8 cellular contexts compared by ENCODE assay signal in the genomic region with DNA sequence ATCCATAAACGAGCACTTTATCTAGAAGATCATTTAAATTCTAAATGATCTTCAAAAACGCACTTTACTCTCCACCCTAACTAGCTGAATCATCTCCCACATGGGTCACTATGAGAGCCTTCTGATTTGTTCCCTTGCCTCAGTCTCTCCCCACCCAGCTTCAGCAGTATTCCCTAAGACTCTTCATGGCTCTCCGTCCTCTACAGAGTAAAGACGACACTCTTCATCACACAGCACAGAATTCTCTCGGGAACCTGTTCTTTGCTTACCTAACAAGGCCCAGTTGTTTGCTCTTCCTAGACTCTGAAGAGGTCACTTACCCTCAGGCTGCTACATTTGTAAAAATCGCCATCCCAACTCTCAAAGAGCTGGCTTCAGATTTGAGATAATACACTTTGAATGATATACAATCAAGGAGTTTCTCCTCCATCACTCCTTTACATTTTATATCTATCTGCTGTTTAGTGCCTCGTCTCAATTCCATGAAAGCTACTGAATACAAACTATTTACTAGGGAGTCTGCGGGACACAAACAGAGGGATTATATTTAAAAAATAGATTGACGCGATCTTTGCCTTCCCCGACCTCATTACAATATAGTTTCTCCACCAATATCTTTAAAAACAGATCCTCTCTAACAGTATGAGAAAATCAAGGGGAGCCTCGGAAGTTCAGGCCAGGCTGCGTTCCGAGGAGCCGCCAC. TPM values are rescaled to one million over a fixed set of nuclear protein-coding genes. Genes with fewer than 3 reads are reported as not detected.
DNase-seq lines count a peak whose midpoint lies in the region; FAIRE-seq and TF ChIP-seq lines count a peak whose summit lies in the region.

No MANE protein-coding gene starts in this region.

- H3K36me3 ChIP-seq in BLaER1, result peaks cover 20% of the 10 kb centered on the region
- H3K36me3 ChIP-seq in KMS-11 (ENCODE audit: insufficient read depth), result no peaks in the 10 kb centered on the region
- H3K36me3 ChIP-seq in brain microvascular endothelial cell (replicated peaks), result peaks cover 4% of the 10 kb centered on the region
- H3K36me3 ChIP-seq in mucosa of rectum (ENCODE audit: control insufficient read depth in 2 of 2, insufficient read depth in 2 of 2, low read length in 2 of 2), result peaks cover 0 to 2% of the 10 kb centered on the region in 2 donors

- H3K4me3 ChIP-seq in BLaER1 (peak overlapping the region; percentile 92), KMS-11 (IDR thresholded peaks at IDR 0.05; ENCODE audit: insufficient read depth, low read depth, low read length) (no peak overlapping the region), brain microvascular endothelial cell (ENCODE audit: low read depth, low read length) (peak overlapping the region; percentile 72), mucosa of rectum (ENCODE audit: low read length in 2 of 2) (peak overlapping the region; percentile 82 to 83)

- H2AFZ ChIP-seq in KMS-11 (ENCODE audit: low read depth), result peak overlapping the region; percentile 69

- peaks cover 26% of the 10 kb centered on the region for H3K79me2 ChIP-seq in KMS-11 (ENCODE audit: insufficient read depth, low read depth)

- in situ Hi-C loops in brain microvascular endothelial cell (cut with HindIII; ENCODE audit: low pct_ligation_motif_present, low sequenced_read_pairs), result no loop called here

- peak overlapping the region; percentile 98 for H3K9ac ChIP-seq in BLaER1
- H3K9ac ChIP-seq in KMS-11, result peak overlapping the region; percentile 97
- peak overlapping the region; percentile 88 to 97 for H3K9ac ChIP-seq in mucosa of rectum (ENCODE audit: low read depth in 1 of 2, low read length in 2 of 2)

- DNase-seq in brain microvascular endothelial cell (no peak), anterior cingulate cortex (lab: John Stamatoyannopoulos, UW) (no peak), GM19240 (ENCODE audit: insufficient read length, low spot score) (no peak), GM12892 (ENCODE audit: insufficient read length) (no peak), MV-4-11 (lab: John Stamatoyannopoulos, UW) (no peak)

- TF ChIP-seq POLR2A in GM12892 (IDR thresholded peaks at IDR 0.05; ENCODE audit: low read depth, low read length), result no peak

- peaks cover 32% of the 10 kb centered on the region for H3K4me1 ChIP-seq in BLaER1
- H3K4me1 ChIP-seq in KMS-11 (ENCODE audit: low read depth, poor library complexity, severe bottlenecking), result peaks cover 19% of the 10 kb centered on the region
- peaks cover 8 to 15% of the 10 kb centered on the region in 2 donors for H3K4me1 ChIP-seq in mucosa of rectum (ENCODE audit: control insufficient read depth in 2 of 2, insufficient read depth in 2 of 2, low read length in 2 of 2)

- TF ChIP-seq CTCF in KMS-11 (conservative IDR thresholded peaks at IDR 0.05; ENCODE audit: low read depth, low read length) (no peak), brain microvascular endothelial cell (IDR thresholded peaks at IDR 0.05; ENCODE audit: low read depth, low read length, missing control alignments) (no peak)

- H3K27me3 ChIP-seq in BLaER1 (no peaks in the 10 kb centered on the region), KMS-11 (ENCODE audit: insufficient read depth, low read depth) (no peaks in the 10 kb centered on the region), brain microvascular endothelial cell (replicated peaks) (no peaks in the 10 kb centered on the region), mucosa of rectum (ENCODE audit: control insufficient read depth in 2 of 2, insufficient read depth in 2 of 2, low read length in 2 of 2) (no peaks in the 10 kb centered on the region)

- H4K20me1 ChIP-seq in BLaER1 (no peaks in the 10 kb centered on the region), KMS-11 (ENCODE audit: insufficient read depth) (no peaks in the 10 kb centered on the region)

- H3K9me3 ChIP-seq in BLaER1, result no peaks in the 10 kb centered on the region
- H3K9me3 ChIP-seq in mucosa of rectum (ENCODE audit: control insufficient read depth in 2 of 2, low read length in 2 of 2), result no peaks in the 10 kb centered on the region

- FAIRE-seq in GM12892 (lab: Jason Lieb, UNC), result no peak

- peak overlapping the region; percentile 87 for H3K4me2 ChIP-seq in BLaER1
- peak overlapping the region; percentile 99 for H3K4me2 ChIP-seq in KMS-11

- peak overlapping the region; percentile 99 for H3K27ac ChIP-seq in BLaER1
- H3K27ac ChIP-seq in KMS-11, result peak overlapping the region; percentile 98
- peak overlapping the region; percentile 97 for H3K27ac ChIP-seq in brain microvascular endothelial cell
- H3K27ac ChIP-seq in mucosa of rectum (ENCODE audit: low read depth in 2 of 2, low read length in 2 of 2), result peak overlapping the region; percentile 95 to 97

RNA-seq across cellular contexts. Expression of gene LIG3, which starts 0.5 kb away (rescaled TPM):
- polyA plus RNA-seq in GM12892 (2012; ENCODE audit: missing spikeins), result 12.4 TPM

RNA-seq across cellular contexts. Expression of gene ZNF830, which starts 18.5 kb away (rescaled TPM):
- 10.1 TPM for polyA plus RNA-seq in GM12892 (2012; ENCODE audit: missing spikeins)

RNA-seq across cellular contexts. Expression of gene CCT6B, which starts 18.5 kb away (rescaled TPM):
- polyA plus RNA-seq in GM12892 (2012; ENCODE audit: missing spikeins), result 2.5 TPM
